ENCODE assay signal across 9 cellular contexts in the genomic region with DNA sequence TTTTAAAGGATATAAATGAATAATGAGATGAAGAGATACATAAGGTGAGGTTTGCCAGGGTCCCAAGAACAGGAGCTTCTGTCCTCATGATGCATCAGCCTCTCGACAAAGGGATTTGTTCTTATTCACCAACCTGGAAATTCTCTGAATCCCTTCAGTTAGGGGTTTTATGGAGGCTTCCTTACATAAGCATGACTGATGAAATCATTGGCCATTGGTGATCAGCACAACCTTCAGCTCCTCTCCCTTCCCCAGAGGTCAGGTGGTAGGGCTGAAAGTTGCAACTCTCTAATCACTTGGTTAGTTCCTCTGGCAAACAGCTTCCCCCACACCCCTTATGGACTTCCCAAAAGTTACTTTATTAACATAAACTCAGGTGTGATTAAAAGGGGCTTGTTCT.
"Had no signal": no experiment of that assay in that cellular context is flagged by ENCODE, and none has a peak within 500 bp of the region (broad histone marks: within the 10 kb centered on the region; RNA-seq: fewer than 3 reads in every experiment).

No MANE protein-coding gene starts in this region.

- H3K4me3 ChIP-seq: cardiac muscle cell, heart left ventricle, stomach had no signal

- H3K36me3 ChIP-seq: cardiac muscle cell, heart left ventricle, stomach had no signal

- H3K27me3 ChIP-seq: cardiac muscle cell, heart left ventricle, stomach had no signal

- DNase-seq: activated CD4-positive, alpha-beta T cell treated with anti-CD3 and anti-CD28 coated beads, Interleukin-2, amount 10 ng/mL, durations not matched to agents 7 days and 5 days; activated CD4-positive, CD25-positive, alpha-beta regulatory T cell; activated CD8-positive, alpha-beta memory T cell treated with anti-CD3 and anti-CD28 coated beads for 24 hours; activated naive CD4-positive, alpha-beta T cell treated with Interleukin-2 at 50 U/mL for 16 hours; heart left ventricle; islet precursor cell; stimulated activated CD4-positive, alpha-beta T cell treated with anti-CD3 and anti-CD28 coated beads, Interleukin-4, amount 100 ng/mL, for 1 hour; stomach had no signal

- H3K27ac ChIP-seq: cardiac muscle cell had no signal

- H3K4me3 Mint-ChIP-seq: activated CD4-positive, alpha-beta T cell treated with anti-CD3 and anti-CD28 coated beads, Interleukin-2, amount 10 ng/mL, durations not matched to agents 7 days and 5 days had no signal

- H3K9me3 ChIP-seq: heart left ventricle, stomach had no signal

- ATAC-seq: heart left ventricle had no signal

- H3K27ac Mint-ChIP-seq: activated CD4-positive, alpha-beta T cell treated with anti-CD3 and anti-CD28 coated beads, Interleukin-2, amount 10 ng/mL, durations not matched to agents 7 days and 5 days had no signal
